In the genomic region with DNA sequence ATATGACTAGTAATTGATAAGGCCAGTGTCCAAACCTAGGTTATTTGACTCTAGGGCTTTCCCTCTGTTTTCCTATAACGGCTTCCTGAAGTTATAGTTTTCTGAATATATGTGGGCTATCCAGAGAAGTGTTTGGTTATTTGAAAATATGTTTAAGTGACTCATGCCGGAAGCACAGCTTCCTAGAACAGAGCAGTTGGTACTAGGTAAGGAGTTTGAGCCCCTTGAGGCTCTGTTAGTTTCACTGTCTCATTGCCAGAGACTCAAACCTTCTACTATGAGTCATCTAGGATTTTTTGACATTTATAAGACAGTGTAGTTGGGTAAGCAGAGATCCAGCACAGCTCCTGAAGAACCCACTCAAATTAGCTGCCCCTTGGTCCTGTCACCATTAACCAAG, we compare ENCODE assay signal across 9 cellular contexts. TPM values are rescaled to one million over a fixed set of nuclear protein-coding genes. Genes with fewer than 3 reads are reported as not detected.
DNase-seq lines count a peak whose midpoint lies in the region; ATAC-seq and TF ChIP-seq lines count a peak whose summit lies in the region.
"Had no signal": no experiment of that assay in that cellular context is flagged by ENCODE, and none has a peak within 500 bp of the region (broad histone marks: within the 10 kb centered on the region; RNA-seq: fewer than 3 reads in every experiment).

No MANE protein-coding gene starts in this region.

- H3K4me1 Mint-ChIP-seq in chondrocyte (ENCODE audit: low read depth): peaks cover 12% of the 10 kb centered on the region

- H3K27me3 Mint-ChIP-seq in chondrocyte (ENCODE audit: low read depth): no peaks in the 10 kb centered on the region

- no peak overlapping the region for H3K4me3 Mint-ChIP-seq in chondrocyte (ENCODE audit: unreplicated experiment)

- no peak overlapping the region for H3K4me2 ChIP-seq in DND-41 (ENCODE audit: insufficient read depth, low read length)

- no peaks in the 10 kb centered on the region for H3K79me2 ChIP-seq in DND-41 (ENCODE audit: insufficient read depth, low read length)

- H3K36me3 ChIP-seq in DND-41 (ENCODE audit: insufficient read depth, low read length): peaks cover 25% of the 10 kb centered on the region; the same call in 1 of the 2 replicates
- H3K36me3 ChIP-seq: pancreas had no signal

- no peaks in the 10 kb centered on the region for H4K20me1 ChIP-seq in DND-41 (ENCODE audit: insufficient read depth, low read length)

- H2AFZ ChIP-seq in DND-41 (ENCODE audit: low read depth, low read length): no peak overlapping the region

- no peaks in the 10 kb centered on the region for H3K9me3 Mint-ChIP-seq in chondrocyte (ENCODE audit: low read depth)

- TF ChIP-seq CTCF in DND-41 (IDR thresholded peaks at IDR 0.05; ENCODE audit: borderline replicate concordance, extremely low read depth, low read length, poor library complexity, severe bottlenecking): no peak
- TF ChIP-seq CTCF in chondrocyte (IDR thresholded peaks at IDR 0.05): no peak

- H3K36me3 Mint-ChIP-seq in chondrocyte (ENCODE audit: low read depth): peaks cover 24% of the 10 kb centered on the region

- H3K4me1 ChIP-seq in DND-41 (ENCODE audit: insufficient read depth, low read length): no peaks in the 10 kb centered on the region
- H3K4me1 ChIP-seq: pancreas had no signal

- no peaks in the 10 kb centered on the region for H3K27me3 ChIP-seq in DND-41 (ENCODE audit: insufficient read depth, low read length, poor library complexity)
- H3K27me3 ChIP-seq: pancreas had no signal

- no peaks in the 10 kb centered on the region for H3K9me3 ChIP-seq in DND-41 (ENCODE audit: insufficient read depth, low read length, severe bottlenecking)
- H3K9me3 ChIP-seq: pancreas had no signal

- H3K4me3 ChIP-seq in DND-41 (ENCODE audit: low read depth in 1 of 2, low read length in 2 of 2): no peak overlapping the region
- H3K4me3 ChIP-seq: pancreas had no signal

- peak; percentile 55; the same call in 1 of the 3 replicates for ATAC-seq in DND-41 (ENCODE audit: insufficient read depth, low read depth)
- ATAC-seq in GM21360 (IDR thresholded peaks at IDR 0.05; ENCODE audit: unreplicated experiment): peak; percentile 99
- ATAC-seq in HG03520 (IDR thresholded peaks at IDR 0.05; ENCODE audit: unreplicated experiment): peak; percentile 99

- H3K27ac Mint-ChIP-seq in chondrocyte (ENCODE audit: unreplicated experiment): no peak overlapping the region

- TF ChIP-seq POLR2A in erythroblast (IDR thresholded peaks at IDR 0.05; ENCODE audit: low read length): no peak

- DNase-seq in DND-41 (no peak), brain pericyte (ENCODE audit: low read depth, low spot score) (peak; percentile 6), pons (ENCODE audit: low spot score) (no peak), NCI-H1105 (lab: John Stamatoyannopoulos, UW) (no peak), chondrocyte (ENCODE audit: low spot score) (no peak), erythroblast (lab: John Stamatoyannopoulos, UW) (no peak)

- H3K27ac ChIP-seq in DND-41 (ENCODE audit: low read length): no peak overlapping the region
- H3K27ac ChIP-seq: pancreas had no signal

- H3K9ac ChIP-seq in DND-41 (ENCODE audit: low read depth, low read length): no peak overlapping the region

RNA-seq across cellular contexts. Expression of gene LEPR, which starts 27.1 kb away (rescaled TPM):
- 5.4 to 5.9 TPM (median 5.8 TPM) in 3 replicates for total RNA-seq in chondrocyte

RNA-seq across cellular contexts. Expression of gene LEPROT, which starts 27.1 kb away (rescaled TPM):
- 117 to 128 TPM (median 121 TPM) in 3 replicates for total RNA-seq in chondrocyte
